Comparison of ENCODE assay signal across 8 cellular contexts in the genomic region with DNA sequence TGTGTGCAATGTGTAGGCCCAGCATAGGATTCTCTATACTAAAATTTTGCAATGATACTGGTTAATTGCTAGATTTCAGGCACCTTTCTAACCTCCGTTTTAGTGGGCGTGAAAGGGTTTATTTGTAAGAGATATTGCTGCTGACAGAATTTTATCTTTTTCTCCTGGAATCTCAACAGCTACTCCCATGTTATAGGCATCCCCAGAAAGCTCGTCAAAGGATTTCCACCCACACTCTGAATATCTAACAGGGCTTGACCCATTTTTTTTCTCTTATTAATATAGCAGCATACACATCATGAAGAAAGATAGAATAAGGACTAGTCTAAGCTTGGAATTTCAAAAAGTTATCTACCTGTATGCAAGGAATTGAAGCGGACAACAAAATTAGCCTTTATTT.
"Had no signal": no experiment of that assay in that cellular context is flagged by ENCODE, and none has a peak within 500 bp of the region (broad histone marks: within the 10 kb centered on the region; RNA-seq: fewer than 3 reads in every experiment).

No MANE protein-coding gene starts in this region.

- H3K4me1 Mint-ChIP-seq: GM23338, H9 had no signal

- ATAC-seq: GM23338, HCT116 had no signal

- H3K4me3 Mint-ChIP-seq: GM23338, H9, HFFc6 had no signal

- DNase-seq: GM23248, GOT3, H7, H9, HCEC 1CT, HFFc6 had no signal

- H3K27ac Mint-ChIP-seq: GM23338, H9, HFFc6 had no signal
